ENCODE assay signal across 12 cellular contexts in the genomic region with DNA sequence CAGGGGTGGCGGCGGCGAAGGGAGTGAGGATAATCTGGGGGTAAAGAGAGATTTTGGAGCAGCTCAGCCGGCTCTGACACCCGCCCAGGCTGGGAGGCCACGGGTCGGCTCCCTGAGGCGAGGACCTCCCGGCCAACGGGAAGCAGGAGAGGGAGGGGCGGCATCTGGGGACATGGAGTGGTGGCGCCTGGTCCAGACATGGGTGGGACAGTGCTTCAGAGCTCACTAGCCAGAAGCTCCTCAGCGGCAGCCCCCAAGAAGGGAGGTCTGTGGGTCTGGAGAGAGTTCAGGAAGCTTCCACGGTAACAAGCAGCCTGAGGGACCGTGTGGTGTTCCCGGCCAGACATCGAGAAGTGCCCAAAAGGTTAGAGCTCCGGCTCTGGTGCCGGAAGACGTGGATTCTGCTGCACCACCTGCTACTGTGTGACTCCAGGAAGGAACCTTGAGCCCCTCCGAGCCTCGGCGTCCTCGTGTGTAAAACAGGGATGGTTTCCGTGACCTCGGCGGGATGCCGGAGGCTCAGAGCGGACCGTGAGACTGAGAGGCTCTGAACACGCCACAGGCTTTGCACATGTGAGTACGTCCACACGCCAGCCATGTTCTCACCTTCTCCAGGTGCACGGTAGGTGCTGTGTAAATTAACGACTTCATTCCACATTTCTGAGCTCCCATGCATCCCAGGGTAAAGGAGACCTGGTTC.
"Had no signal": no experiment of that assay in that cellular context is flagged by ENCODE, and none has a peak within 500 bp of the region (broad histone marks: within the 10 kb centered on the region; RNA-seq: fewer than 3 reads in every experiment).

No MANE protein-coding gene starts in this region.

- H3K9ac ChIP-seq: parathyroid adenoma had no signal

- H3K9me3 ChIP-seq: neutrophil, vagina had no signal

- H3K27me3 ChIP-seq: hepatocyte, neutrophil, vagina had no signal

- FAIRE-seq: endometrium, keratinocyte had no signal

- H3K4me3 ChIP-seq: hepatocyte, vagina had no signal

- H2AFZ ChIP-seq: hepatocyte, parathyroid adenoma had no signal

- H3K4me2 ChIP-seq: hepatocyte had no signal

- H3K4me1 ChIP-seq: parathyroid adenoma, vagina had no signal

- DNase-seq: activated CD4-positive, CD25-positive, alpha-beta regulatory T cell treated with anti-CD3 and anti-CD28 coated beads, Interleukin-2, amount 50 U/mL, for 72 hours; activated naive CD4-positive, alpha-beta T cell; activated naive CD8-positive, alpha-beta T cell treated with anti-CD3 and anti-CD28 coated beads, Interleukin-2, amount 10 ng/mL, durations not matched to agents 7 days and 5 days; activated T-cell treated with anti-CD3 and anti-CD28 coated beads for 4 hours; anterior cingulate cortex had no signal

- ATAC-seq: stimulated activated effector memory CD8-positive, alpha-beta T cell treated with anti-CD3 and anti-CD28 coated beads, Interleukin-12 subunit alpha, Interleukin-12 subunit beta, amount 100 ng/mL, for 72 hours had no signal

- H3K27ac ChIP-seq: hepatocyte, neutrophil, parathyroid adenoma, vagina had no signal
